8 cellular contexts compared by ENCODE assay signal in genomic region chrX:49270249-49270921, GRCh38. TPM values are rescaled to one million over a fixed set of nuclear protein-coding genes. Genes with fewer than 3 reads are reported as not detected.
DNase-seq lines count a peak whose midpoint lies in the region; ATAC-seq and TF ChIP-seq lines count a peak whose summit lies in the region.

No MANE protein-coding gene starts in this region.

- ATAC-seq in GM19463 (IDR thresholded peaks at IDR 0.05; ENCODE audit: unreplicated experiment): no peak
- ATAC-seq in HG02884 (IDR thresholded peaks at IDR 0.05; ENCODE audit: unreplicated experiment): no peak

- H3K36me3 ChIP-seq in DOHH2 (ENCODE audit: control insufficient read depth, low read length) (peaks cover 8% of the 10 kb centered on the region; the same call in 1 of the 2 replicates), SJCRH30 (no peaks in the 10 kb centered on the region), rectal smooth muscle tissue (ENCODE audit: control insufficient read depth, insufficient read depth, low read length) (no peaks in the 10 kb centered on the region)

- peak overlapping the region; percentile 85 for H3K4me3 ChIP-seq in DOHH2 (ENCODE audit: low read length)
- H3K4me3 ChIP-seq in SJCRH30: peak overlapping the region; percentile 92
- peak overlapping the region; percentile 44 for H3K4me3 ChIP-seq in fibroblast of mammary gland (ENCODE audit: control insufficient read depth, low read depth, low read length)
- H3K4me3 ChIP-seq in rectal smooth muscle tissue (ENCODE audit: low read length): peak overlapping the region; percentile 63

- no peaks in the 10 kb centered on the region for H4K20me1 ChIP-seq in DOHH2 (ENCODE audit: control insufficient read depth, insufficient read depth, low read depth, low read length)

- H3K9me2 ChIP-seq in DOHH2 (replicated peaks; ENCODE audit: control insufficient read depth, low read length): no peaks in the 10 kb centered on the region

- H3K9ac ChIP-seq in rectal smooth muscle tissue (ENCODE audit: low read length): peak overlapping the region; percentile 33

- peaks cover 45% of the 10 kb centered on the region for H3K79me2 ChIP-seq in DOHH2 (ENCODE audit: control insufficient read depth, low read length)

- no peaks in the 10 kb centered on the region for H3K9me3 ChIP-seq in DOHH2 (ENCODE audit: control insufficient read depth, insufficient read depth, low read length)
- no peaks in the 10 kb centered on the region for H3K9me3 ChIP-seq in SJCRH30 (replicated peaks)

- peak overlapping the region; percentile 79 for H3K4me2 ChIP-seq in DOHH2 (ENCODE audit: low read length)

- H3K4me1 ChIP-seq in DOHH2 (ENCODE audit: control insufficient read depth, low read length) (peaks cover 30% of the 10 kb centered on the region), SJCRH30 (no peaks in the 10 kb centered on the region), rectal smooth muscle tissue (ENCODE audit: control insufficient read depth, insufficient read depth, low read length) (no peaks in the 10 kb centered on the region)

- no peaks in the 10 kb centered on the region for H3F3A ChIP-seq in DOHH2 (ENCODE audit: control insufficient read depth, insufficient read depth)

- H3K27me3 ChIP-seq in DOHH2 (ENCODE audit: control insufficient read depth, low read length) (no peaks in the 10 kb centered on the region), SJCRH30 (no peaks in the 10 kb centered on the region), rectal smooth muscle tissue (ENCODE audit: control insufficient read depth, insufficient read depth, low read length) (no peaks in the 10 kb centered on the region)

- no peak for DNase-seq in SJCRH30
- DNase-seq in fibroblast of mammary gland (ENCODE audit: low read depth): no peak
- no peak for DNase-seq in NCI-H146 treated with DMSO at 0.1 percent for 48 hours (lab: John Stamatoyannopoulos, UW; ENCODE audit: unreplicated experiment)
- no peak for DNase-seq in SHP77 treated with DMSO at 0.1 percent for 48 hours (lab: John Stamatoyannopoulos, UW)

- TF ChIP-seq CTCF in DOHH2 (IDR thresholded peaks at IDR 0.05; ENCODE audit: low read depth, low read length, poor library complexity, severe bottlenecking) (no peak), fibroblast of mammary gland (conservative IDR thresholded peaks at IDR 0.05; ENCODE audit: control insufficient read depth, insufficient read depth, low read depth, low read length) (no peak)

- H3K27ac ChIP-seq in DOHH2 (ENCODE audit: low read depth, low read length): 0 out of 2 replicates have a peak overlapping the region, but pooled peaks have one; percentile 71
- peak overlapping the region; percentile 96 for H3K27ac ChIP-seq in SJCRH30
- H3K27ac ChIP-seq in rectal smooth muscle tissue (ENCODE audit: low read depth, low read length): peak overlapping the region; percentile 85

RNA-seq across cellular contexts. Expression of gene PPP1R3F, which starts 0.8 kb away (rescaled TPM):
- total RNA-seq in SJCRH30 (2014; rRNA removed; shearing (Covaris generic)): 1.6 and 1.9 TPM in 2 replicates

RNA-seq across cellular contexts. Expression of gene FOXP3, which starts 5.9 kb away (rescaled TPM):
- not detected in 2 replicates for total RNA-seq in SJCRH30 (2014; rRNA removed; shearing (Covaris generic))

RNA-seq across cellular contexts. Expression of gene GAGE10, which starts 33.1 kb away (rescaled TPM):
- total RNA-seq in SJCRH30 (2014; rRNA removed; shearing (Covaris generic)): not detected in 2 replicates

RNA-seq across cellular contexts. Expression of gene CCDC22, which starts 35.1 kb away (rescaled TPM):
- 6.6 and 6.7 TPM in 2 replicates for total RNA-seq in SJCRH30 (2014; rRNA removed; shearing (Covaris generic))

RNA-seq across cellular contexts. Expression of gene CACNA1F, which starts 37.2 kb away (rescaled TPM):
- total RNA-seq in SJCRH30 (2014; rRNA removed; shearing (Covaris generic)): not detected in 2 replicates
